ENCODE assay signal across 8 cellular contexts in genomic region chr15:64841258-64842098, GRCh38. TPM values are rescaled to one million over a fixed set of nuclear protein-coding genes. Genes with fewer than 3 reads are reported as not detected.
A peak's percentile ranks its signal among the peaks of the same experiment; 100 is the strongest.
DNase-seq lines count a peak whose midpoint lies in the region; ATAC-seq, FAIRE-seq and TF ChIP-seq lines count a peak whose summit lies in the region.

TSS of gene PLEKHO2 (plus strand) at chr15:64841915. CDS start at chr15:64842017, 102 bp downstream.

- ATAC-seq in HG02884 (IDR thresholded peaks at IDR 0.05; ENCODE audit: unreplicated experiment): peak; percentile 67

- no peaks in the 10 kb centered on the region for H3K9me3 ChIP-seq in astrocyte (ENCODE audit: insufficient read depth, low read depth, low read length)
- no peaks in the 10 kb centered on the region for H3K9me3 ChIP-seq in vagina

- no peaks in the 10 kb centered on the region for H3K36me3 ChIP-seq in astrocyte (ENCODE audit: insufficient read depth, low read length)
- H3K36me3 ChIP-seq in rectal smooth muscle tissue (ENCODE audit: control insufficient read depth, insufficient read depth, low read length): no peaks in the 10 kb centered on the region
- peaks cover 0 to under 1% of the 10 kb centered on the region in 2 donors for H3K36me3 ChIP-seq in vagina

- peak within 1 kb of the TSS; percentile 92 for H3K4me3 Mint-ChIP-seq in astrocyte (ENCODE audit: unreplicated experiment)

- H3K36me3 Mint-ChIP-seq in astrocyte (ENCODE audit: low read depth, unreplicated experiment): no peaks in the 10 kb centered on the region

- in situ Hi-C loops in GM13977 (cut with MboI; ENCODE audit: low pct_unique_long_range_greater_than_20kb, low sequenced_read_pairs, unreplicated experiment): loop anchor here (10.0 kb wide), 1 partner anchor 53 kb away; no protein-coding TSS in a partner anchor

- intact Hi-C loops in vagina (cut with DNase I): loop anchor here (2.0 kb wide), 1 partner anchor 55 kb away; no protein-coding TSS in a partner anchor

- no peak for FAIRE-seq in astrocyte (lab: Jason Lieb, UNC)

- H2AFZ ChIP-seq in astrocyte (ENCODE audit: low read depth, low read length): peak within 1 kb of the TSS; percentile 84

- H4K20me1 ChIP-seq in astrocyte (ENCODE audit: insufficient read depth, low read length): peaks cover 44% of the 10 kb centered on the region

- H3K27me3 Mint-ChIP-seq in astrocyte (ENCODE audit: low read depth, unreplicated experiment): peaks cover 2% of the 10 kb centered on the region

- peaks cover 13% of the 10 kb centered on the region for H3K4me1 Mint-ChIP-seq in astrocyte (ENCODE audit: low read depth, unreplicated experiment)

- H3K9me3 Mint-ChIP-seq in astrocyte (ENCODE audit: unreplicated experiment): no peaks in the 10 kb centered on the region

- H3K4me2 ChIP-seq in astrocyte (ENCODE audit: low read length): peak within 1 kb of the TSS; percentile 100

- TF ChIP-seq CTCF in GM13977 (IDR thresholded peaks at IDR 0.05; ENCODE audit: extremely low read depth, insufficient read depth, missing control alignments): peak; percentile 18
- no peak for TF ChIP-seq CTCF in astrocyte (IDR thresholded peaks at IDR 0.05; ENCODE audit: insufficient read depth, low read depth, low read length)
- TF ChIP-seq CTCF in vagina (IDR thresholded peaks at IDR 0.05): peak in 1 of 3 experiments; percentile 24

- H3K4me3 ChIP-seq in astrocyte (ENCODE audit: insufficient read depth, low read depth, low read length): peak within 1 kb of the TSS; percentile 79
- H3K4me3 ChIP-seq in rectal smooth muscle tissue (ENCODE audit: low read length): peak within 1 kb of the TSS; percentile 94
- peak within 1 kb of the TSS; percentile 91 to 97 for H3K4me3 ChIP-seq in vagina

- peaks cover 44% of the 10 kb centered on the region for H3K79me2 ChIP-seq in astrocyte (ENCODE audit: insufficient read depth, low read length)

- H3K27me3 ChIP-seq in astrocyte (ENCODE audit: insufficient read depth, low read length) (no peaks in the 10 kb centered on the region), rectal smooth muscle tissue (ENCODE audit: control insufficient read depth, insufficient read depth, low read length) (no peaks in the 10 kb centered on the region), vagina (no peaks in the 10 kb centered on the region)

- DNase-seq in GM13977 (ENCODE audit: low spot score): peak; percentile 98
- DNase-seq in NCI-H187 (lab: John Stamatoyannopoulos, UW): peak; percentile 26 to 33
- DNase-seq in T-helper 22 cell (ENCODE audit: low read depth): peak; percentile 95
- peak; percentile 85 for DNase-seq in astrocyte (ENCODE audit: low read depth)
- peak; percentile 96 for DNase-seq in hepatic stellate cell (ENCODE audit: low spot score)
- peak in 1 of 2 donors; percentile 96 for DNase-seq in vagina (ENCODE audit: extremely low spot score in 2 of 2)

- TF ChIP-seq POLR2A in vagina (IDR thresholded peaks at IDR 0.05): peak; percentile 36 to 89

- H3K9ac ChIP-seq in astrocyte (ENCODE audit: low read length) (peak within 1 kb of the TSS; percentile 90), rectal smooth muscle tissue (ENCODE audit: low read length) (peak within 1 kb of the TSS; percentile 90)

- H3K27ac Mint-ChIP-seq in astrocyte (ENCODE audit: unreplicated experiment): peak within 1 kb of the TSS; percentile 71

- peaks cover 18% of the 10 kb centered on the region for H3K4me1 ChIP-seq in astrocyte (ENCODE audit: insufficient read depth, low read length)
- H3K4me1 ChIP-seq in rectal smooth muscle tissue (ENCODE audit: control insufficient read depth, insufficient read depth, low read length): peaks cover 25% of the 10 kb centered on the region
- peaks cover 45% of the 10 kb centered on the region for H3K4me1 ChIP-seq in vagina

- H3K27ac ChIP-seq in astrocyte (ENCODE audit: low read depth, low read length) (peak within 1 kb of the TSS; percentile 57), rectal smooth muscle tissue (ENCODE audit: low read depth, low read length) (peak within 1 kb of the TSS; percentile 97), vagina (peak within 1 kb of the TSS; percentile 98)

RNA-seq across cellular contexts. Expression of gene PLEKHO2, which starts in this region (rescaled TPM):
- total RNA-seq in astrocyte (11.5 and 12.1 TPM in 2 replicates), vagina (34.9 TPM)
